Comparison of ENCODE assay signal across 27 cellular contexts in the genomic region with DNA sequence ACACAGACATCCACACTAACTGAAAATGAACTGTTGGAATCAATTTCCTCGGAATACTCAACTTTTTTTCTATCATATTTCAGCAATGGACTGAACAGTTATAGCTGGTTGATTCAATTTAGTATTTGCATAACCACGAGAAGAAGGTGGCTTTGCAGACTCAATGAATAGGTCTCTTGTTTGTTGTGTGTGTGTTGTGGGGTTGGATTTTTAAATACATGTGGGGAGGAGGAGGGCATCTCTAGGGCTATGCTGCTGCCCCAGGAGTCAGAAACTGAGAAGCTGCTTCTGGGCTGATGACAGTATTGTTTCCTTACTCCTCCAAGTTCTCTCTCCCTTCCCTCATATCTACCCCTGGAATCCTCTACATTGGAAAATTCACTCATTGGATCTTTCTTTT. TPM values are rescaled to one million over a fixed set of nuclear protein-coding genes. Genes with fewer than 3 reads are reported as not detected.
"Had no signal": no experiment of that assay in that cellular context is flagged by ENCODE, and none has a peak within 500 bp of the region (broad histone marks: within the 10 kb centered on the region; RNA-seq: fewer than 3 reads in every experiment).

No MANE protein-coding gene starts in this region.

- DNase-seq: activated CD4-positive, alpha-beta T cell treated with anti-CD3 and anti-CD28 coated beads for 48 hours; activated CD4-positive, alpha-beta T cell treated with anti-CD3 and anti-CD28 coated beads, Interleukin-2, amount 50 U/mL, for 48 hours; activated CD4-positive, CD25-positive, alpha-beta regulatory T cell; activated CD8-positive, alpha-beta memory T cell treated with anti-CD3 and anti-CD28 coated beads for 24 hours; activated effector memory CD4-positive, alpha-beta T cell treated with Interleukin-2 at 50 U/mL for 16 hours; activated naive CD4-positive, alpha-beta T cell treated with anti-CD3 and anti-CD28 coated beads for 36 hours; activated naive CD8-positive, alpha-beta T cell treated with anti-CD3 and anti-CD28 coated beads for 36 hours; adrenal gland; head of caudate nucleus; hypothalamus; immature natural killer cell; kidney; left colon; naive B cell; nucleus accumbens; right cardiac atrium; spleen; stimulated activated naive CD4-positive, alpha-beta T cell; tibial artery had no signal

- H3K27ac Mint-ChIP-seq: activated naive CD4-positive, alpha-beta T cell treated with anti-CD3 and anti-CD28 coated beads for 36 hours; activated naive CD8-positive, alpha-beta T cell treated with anti-CD3 and anti-CD28 coated beads for 36 hours; mesothelial cell of epicardium; nephron progenitor cell; T-helper 2 cell treated with Interferon-gamma antibody and Interleukin-4, amounts not matched to agents 5 μg/mL and 100 μg/mL, for 36 hours had no signal

- H3K9me3 Mint-ChIP-seq: mesothelial cell of epicardium, nephron progenitor cell had no signal

- ATAC-seq: left colon, right cardiac atrium had no signal

- H3K4me3 ChIP-seq: adrenal gland, ascending aorta, spleen, suprapubic skin, tibial artery had no signal

- H3K27ac ChIP-seq: adrenal gland, ascending aorta, spleen, suprapubic skin, tibial artery had no signal

- H3K4me3 Mint-ChIP-seq: activated naive CD4-positive, alpha-beta T cell treated with anti-CD3 and anti-CD28 coated beads for 36 hours; activated naive CD8-positive, alpha-beta T cell treated with anti-CD3 and anti-CD28 coated beads for 36 hours; mesothelial cell of epicardium; nephron progenitor cell; T-helper 2 cell treated with Interferon-gamma antibody and Interleukin-4, amounts not matched to agents 5 μg/mL and 100 μg/mL, for 36 hours had no signal

- H3K36me3 ChIP-seq: adrenal gland, ascending aorta, spleen, suprapubic skin, tibial artery had no signal

- H3K36me3 Mint-ChIP-seq: brain, mesothelial cell of epicardium had no signal

- FAIRE-seq: endothelial cell of umbilical vein, kidney had no signal

- H3K9me3 ChIP-seq: adrenal gland, ascending aorta, suprapubic skin, tibial artery had no signal

RNA-seq across cellular contexts. Expression of a gene that starts 28.6 kb away (rescaled TPM):
- total RNA-seq: endothelial cell of umbilical vein, fibroblast of lung had no signal
- polyA plus RNA-seq: immature natural killer cell had no signal
